ENCODE assay signal across 2 cellular contexts in the genomic region with DNA sequence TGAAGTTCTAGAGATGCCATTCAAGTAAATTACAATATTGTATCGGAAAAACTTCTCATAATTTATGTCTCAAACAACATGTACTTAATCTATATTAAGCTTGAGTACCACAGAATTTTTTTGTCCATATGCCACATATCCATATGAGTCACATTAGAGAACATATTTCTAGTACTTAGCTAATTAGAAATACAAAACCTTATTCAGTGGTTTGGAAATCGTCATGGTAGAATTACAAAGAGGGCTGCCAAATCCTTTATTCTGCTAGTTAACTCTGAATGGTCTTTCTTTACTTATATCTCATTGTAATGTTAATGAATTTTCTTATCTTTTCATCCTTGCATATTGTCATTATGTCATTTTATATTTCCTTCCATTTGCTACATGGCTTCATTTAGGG.
TF ChIP-seq lines count a peak whose summit lies in the region.

No MANE protein-coding gene starts in this region.

TF ChIP-seq in SK-N-SH, 30 proteins besides CTCF, POLR2A, EP300 and RAD21 (continues in another document):
- no peak for TF ChIP-seq ELF1 (IDR thresholded peaks at IDR 0.05)
- TF ChIP-seq RFX5 (IDR thresholded peaks at IDR 0.05; ENCODE audit: low read length), result no peak
- TF ChIP-seq, protein P1, sequence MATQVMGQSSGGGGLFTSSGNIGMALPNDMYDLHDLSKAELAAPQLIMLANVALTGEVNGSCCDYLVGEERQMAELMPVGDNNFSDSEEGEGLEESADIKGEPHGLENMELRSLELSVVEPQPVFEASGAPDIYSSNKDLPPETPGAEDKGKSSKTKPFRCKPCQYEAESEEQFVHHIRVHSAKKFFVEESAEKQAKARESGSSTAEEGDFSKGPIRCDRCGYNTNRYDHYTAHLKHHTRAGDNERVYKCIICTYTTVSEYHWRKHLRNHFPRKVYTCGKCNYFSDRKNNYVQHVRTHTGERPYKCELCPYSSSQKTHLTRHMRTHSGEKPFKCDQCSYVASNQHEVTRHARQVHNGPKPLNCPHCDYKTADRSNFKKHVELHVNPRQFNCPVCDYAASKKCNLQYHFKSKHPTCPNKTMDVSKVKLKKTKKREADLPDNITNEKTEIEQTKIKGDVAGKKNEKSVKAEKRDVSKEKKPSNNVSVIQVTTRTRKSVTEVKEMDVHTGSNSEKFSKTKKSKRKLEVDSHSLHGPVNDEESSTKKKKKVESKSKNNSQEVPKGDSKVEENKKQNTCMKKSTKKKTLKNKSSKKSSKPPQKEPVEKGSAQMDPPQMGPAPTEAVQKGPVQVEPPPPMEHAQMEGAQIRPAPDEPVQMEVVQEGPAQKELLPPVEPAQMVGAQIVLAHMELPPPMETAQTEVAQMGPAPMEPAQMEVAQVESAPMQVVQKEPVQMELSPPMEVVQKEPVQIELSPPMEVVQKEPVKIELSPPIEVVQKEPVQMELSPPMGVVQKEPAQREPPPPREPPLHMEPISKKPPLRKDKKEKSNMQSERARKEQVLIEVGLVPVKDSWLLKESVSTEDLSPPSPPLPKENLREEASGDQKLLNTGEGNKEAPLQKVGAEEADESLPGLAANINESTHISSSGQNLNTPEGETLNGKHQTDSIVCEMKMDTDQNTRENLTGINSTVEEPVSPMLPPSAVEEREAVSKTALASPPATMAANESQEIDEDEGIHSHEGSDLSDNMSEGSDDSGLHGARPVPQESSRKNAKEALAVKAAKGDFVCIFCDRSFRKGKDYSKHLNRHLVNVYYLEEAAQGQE (IDR thresholded peaks at IDR 0.05; ENCODE audit: low read depth, low read length), result no peak
- TF ChIP-seq USF2 (IDR thresholded peaks at IDR 0.05; ENCODE audit: borderline replicate concordance, low read depth, low read length), result no peak
- TF ChIP-seq FOXM1 (IDR thresholded peaks at IDR 0.05; ENCODE audit: low read depth), result no peak
- TF ChIP-seq TAF1 (IDR thresholded peaks at IDR 0.05; ENCODE audit: borderline replicate concordance, low read depth, low read length), result no peak
- TF ChIP-seq NRF1 (IDR thresholded peaks at IDR 0.05; ENCODE audit: low read depth, low read length), result no peak
- TF ChIP-seq RCOR1 (IDR thresholded peaks at IDR 0.05; ENCODE audit: low read length), result no peak
- TF ChIP-seq SIN3A (IDR thresholded peaks at IDR 0.05; ENCODE audit: borderline replicate concordance, low read depth, low read length), result no peak
- TF ChIP-seq ZBTB33 (IDR thresholded peaks at IDR 0.05; ENCODE audit: borderline replicate concordance, low read depth), result no peak
- TF ChIP-seq FOXJ3 (CRISPR knock-in tag; IDR thresholded peaks at IDR 0.05), result no peak
- TF ChIP-seq, protein P2, sequence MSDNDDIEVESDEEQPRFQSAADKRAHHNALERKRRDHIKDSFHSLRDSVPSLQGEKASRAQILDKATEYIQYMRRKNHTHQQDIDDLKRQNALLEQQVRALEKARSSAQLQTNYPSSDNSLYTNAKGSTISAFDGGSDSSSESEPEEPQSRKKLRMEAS (IDR thresholded peaks at IDR 0.05; ENCODE audit: low read depth), result no peak
- no peak for TF ChIP-seq GABPA (IDR thresholded peaks at IDR 0.05; ENCODE audit: low read depth)
- no peak for TF ChIP-seq TEAD4 (IDR thresholded peaks at IDR 0.05; ENCODE audit: borderline replicate concordance, insufficient read depth)
- TF ChIP-seq TCF12 (IDR thresholded peaks at IDR 0.05), result peak; percentile 41
- peak; percentile 28; the same call in 1 of the 2 replicates for TF ChIP-seq FOSL2 (IDR thresholded peaks at IDR 0.05; ENCODE audit: borderline replicate concordance, low read depth)
- no peak for TF ChIP-seq EZH2phosphoT487 (IDR thresholded peaks at IDR 0.05; ENCODE audit: borderline replicate concordance, low read depth)
- TF ChIP-seq PBX3 (IDR thresholded peaks at IDR 0.05), result no peak; the same call in 1 of the 2 replicates
- no peak for TF ChIP-seq MEF2A (IDR thresholded peaks at IDR 0.05; ENCODE audit: borderline replicate concordance, low read depth)
- no peak for TF ChIP-seq POLR2AphosphoS5 (IDR thresholded peaks at IDR 0.05; ENCODE audit: low read depth, low read length)
- no peak for TF ChIP-seq RXRA (IDR thresholded peaks at IDR 0.05; ENCODE audit: borderline replicate concordance, low read depth)
- no peak for TF ChIP-seq YY1 (IDR thresholded peaks at IDR 0.05; ENCODE audit: low read depth)
- no peak for TF ChIP-seq SMC3 (IDR thresholded peaks at IDR 0.05; ENCODE audit: low read depth, low read length)
- TF ChIP-seq CHD2 (IDR thresholded peaks at IDR 0.05; ENCODE audit: low read length, partially characterized antibody), result no peak

TF ChIP-seq in SK-N-SH treated with all-trans-retinoic acid at 6 μM for 48 hours, 23 proteins besides CTCF, POLR2A, EP300 and RAD21:
- TF ChIP-seq ZNF565 (CRISPR knock-in tag; conservative IDR thresholded peaks at IDR 0.05; ENCODE audit: low read depth) (no peak), ZNF70 (CRISPR knock-in tag; IDR thresholded peaks at IDR 0.05) (no peak)
